ENCODE assay signal across 1 cellular context in the genomic region with DNA sequence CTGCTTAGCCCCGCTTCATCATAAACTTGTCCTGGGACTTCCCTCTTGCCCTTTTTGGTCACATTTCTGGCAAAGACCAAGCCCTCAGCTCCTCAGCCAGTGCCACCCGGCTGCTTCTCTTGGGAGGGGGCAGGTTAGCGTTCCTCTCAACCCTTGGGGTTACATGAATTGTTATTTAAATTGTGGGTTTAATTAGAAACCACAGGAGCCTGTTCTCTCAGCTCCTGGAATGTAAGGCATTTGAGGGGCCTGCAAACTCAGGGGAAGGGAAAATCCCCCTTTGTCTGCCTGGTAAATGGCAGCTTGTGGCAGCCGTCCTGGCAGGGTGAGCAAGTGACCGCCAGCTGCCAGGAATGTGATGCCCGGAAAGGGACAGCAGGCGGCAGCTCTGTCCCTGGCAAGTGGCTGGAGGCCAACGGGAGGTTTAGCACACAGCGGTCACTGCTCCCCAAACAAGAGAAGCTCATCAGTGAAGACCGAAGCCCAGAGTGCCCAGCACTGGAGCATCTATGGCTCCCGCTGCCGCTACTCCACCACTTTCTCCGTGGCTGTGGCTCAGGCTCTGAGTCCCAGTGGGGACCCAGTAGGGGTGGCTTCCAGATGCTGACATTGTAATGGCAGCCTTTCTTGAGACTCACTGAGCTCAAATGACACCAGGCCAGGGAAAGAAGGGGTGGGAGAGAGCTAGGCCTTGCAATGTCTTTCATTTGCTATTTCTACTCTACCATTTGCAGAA.
TF ChIP-seq lines count a peak whose summit lies in the region.

No MANE protein-coding gene starts in this region.

TF ChIP-seq in H1, 55 proteins besides CTCF, POLR2A, EP300 and RAD21:
- peak; percentile 100 for TF ChIP-seq BCL11A (IDR thresholded peaks at IDR 0.05; ENCODE audit: low read depth in 2 of 2, low read length in 2 of 2)
- TF ChIP-seq TCF12 (IDR thresholded peaks at IDR 0.05; ENCODE audit: low read depth, low read length) = peak; percentile 85
- TF ChIP-seq HDAC2 (IDR thresholded peaks at IDR 0.05; ENCODE audit: borderline replicate concordance in 1 of 2, low read depth in 2 of 2, low read length in 2 of 2) = peak; percentile 37 to 53; a peak in 1 of 4 replicates
- peak; percentile 42; the same call in 1 of the 2 replicates for TF ChIP-seq POLR2AphosphoS5 (IDR thresholded peaks at IDR 0.05; ENCODE audit: low read depth, low read length)
- TF ChIP-seq SP1 (IDR thresholded peaks at IDR 0.05; ENCODE audit: low read depth, low read length) = peak; percentile 94
- no peak for TF ChIP-seq FOSL1 (IDR thresholded peaks at IDR 0.05; ENCODE audit: insufficient read depth, low read depth, low read length)
- peak; percentile 69 for TF ChIP-seq TBP (IDR thresholded peaks at IDR 0.05; ENCODE audit: low read depth, low read length)
- TF ChIP-seq SP4 (IDR thresholded peaks at IDR 0.05; ENCODE audit: low read length) = peak; percentile 62; the same call in 1 of the 2 replicates
- TF ChIP-seq RXRA (IDR thresholded peaks at IDR 0.05; ENCODE audit: insufficient read depth, low read depth, low read length) = no peak
- peak; percentile 10; the same call in 1 of the 2 replicates for TF ChIP-seq CEBPB (IDR thresholded peaks at IDR 0.05; ENCODE audit: low read depth, low read length)
- peak; percentile 31; the same call in 1 of the 2 replicates for TF ChIP-seq CREB1 (IDR thresholded peaks at IDR 0.05)
- TF ChIP-seq SIX5 (IDR thresholded peaks at IDR 0.05; ENCODE audit: low read depth, low read length) = no peak
- TF ChIP-seq NRF1 (IDR thresholded peaks at IDR 0.05; ENCODE audit: low read depth, low read length) = 0 out of 2 replicates have a peak, but pooled peaks have one; percentile 9
- TF ChIP-seq, protein P1, sequence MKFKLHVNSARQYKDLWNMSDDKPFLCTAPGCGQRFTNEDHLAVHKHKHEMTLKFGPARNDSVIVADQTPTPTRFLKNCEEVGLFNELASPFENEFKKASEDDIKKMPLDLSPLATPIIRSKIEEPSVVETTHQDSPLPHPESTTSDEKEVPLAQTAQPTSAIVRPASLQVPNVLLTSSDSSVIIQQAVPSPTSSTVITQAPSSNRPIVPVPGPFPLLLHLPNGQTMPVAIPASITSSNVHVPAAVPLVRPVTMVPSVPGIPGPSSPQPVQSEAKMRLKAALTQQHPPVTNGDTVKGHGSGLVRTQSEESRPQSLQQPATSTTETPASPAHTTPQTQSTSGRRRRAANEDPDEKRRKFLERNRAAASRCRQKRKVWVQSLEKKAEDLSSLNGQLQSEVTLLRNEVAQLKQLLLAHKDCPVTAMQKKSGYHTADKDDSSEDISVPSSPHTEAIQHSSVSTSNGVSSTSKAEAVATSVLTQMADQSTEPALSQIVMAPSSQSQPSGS (IDR thresholded peaks at IDR 0.05; ENCODE audit: low read length) = peak; percentile 96
- TF ChIP-seq POU5F1 (IDR thresholded peaks at IDR 0.05; ENCODE audit: low read depth, low read length) = peak; percentile 67; the same call in 1 of the 2 replicates
- peak; percentile 88; the same call in 1 of the 2 replicates for TF ChIP-seq YY1 (IDR thresholded peaks at IDR 0.05; ENCODE audit: low read depth, low read length)
- no peak for TF ChIP-seq SIRT6 (IDR thresholded peaks at IDR 0.05; ENCODE audit: low read length)
- peak; percentile 98 for TF ChIP-seq CTBP2 (IDR thresholded peaks at IDR 0.05; ENCODE audit: borderline replicate concordance, insufficient read depth, insufficient read length, low read length)
- TF ChIP-seq TEAD4 (IDR thresholded peaks at IDR 0.05; ENCODE audit: low read depth, low read length) = peak; percentile 100
- peak; percentile 84 for TF ChIP-seq ASH2L (IDR thresholded peaks at IDR 0.05; ENCODE audit: low read length)
- TF ChIP-seq CBX5 (IDR thresholded peaks at IDR 0.05; ENCODE audit: low read depth, low read length) = no peak
- peak; percentile 88; the same call in 1 of the 2 replicates for TF ChIP-seq RBBP5 (IDR thresholded peaks at IDR 0.05; ENCODE audit: borderline replicate concordance, low read depth, low read length)
- TF ChIP-seq, protein P2, sequence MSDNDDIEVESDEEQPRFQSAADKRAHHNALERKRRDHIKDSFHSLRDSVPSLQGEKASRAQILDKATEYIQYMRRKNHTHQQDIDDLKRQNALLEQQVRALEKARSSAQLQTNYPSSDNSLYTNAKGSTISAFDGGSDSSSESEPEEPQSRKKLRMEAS (IDR thresholded peaks at IDR 0.05) = peak; percentile 66; the same call in 1 of the 2 replicates
- peak; percentile 59 to 71; a peak in 1 of 4 replicates for TF ChIP-seq SIN3A (conservative IDR thresholded peaks at IDR 0.05 in 1 of 2, IDR thresholded peaks at IDR 0.05 in 1 of 2; ENCODE audit: low read depth in 1 of 2, low read length in 2 of 2)
- TF ChIP-seq NANOG (IDR thresholded peaks at IDR 0.05; ENCODE audit: insufficient read depth, low read depth, low read length, poor library complexity, severe bottlenecking) = peak; percentile 85
- no peak for TF ChIP-seq GABPA (IDR thresholded peaks at IDR 0.05; ENCODE audit: borderline replicate concordance, insufficient read depth, low read length)
- peak; percentile 66 for TF ChIP-seq SRF (IDR thresholded peaks at IDR 0.05; ENCODE audit: low read depth, low read length)
- no peak for TF ChIP-seq KDM4A (IDR thresholded peaks at IDR 0.05; ENCODE audit: low read depth, low read length, severe bottlenecking)
TF ChIP-seq in H1: peak in this region for 21.
